ENCODE assay signal across 25 cellular contexts in genomic region chr2:62163834-62164233, GRCh38.
"Had no signal": no experiment of that assay in that cellular context is flagged by ENCODE, and none has a peak within 500 bp of the region (broad histone marks: within the 10 kb centered on the region; RNA-seq: fewer than 3 reads in every experiment).

No MANE protein-coding gene starts in this region.

- H3K27me3 Mint-ChIP-seq: activated CD4-positive, alpha-beta T cell treated with anti-CD3 and anti-CD28 coated beads for 36 hours; central memory CD8-positive, alpha-beta T cell; dendritic cell treated with granulocyte-macrophage colony-stimulating factor and Interleukin-4, amounts not matched to agents 40 ng/mL and 50 ng/mL, for 4 days; stimulated activated naive CD8-positive, alpha-beta T cell treated with anti-CD3 and anti-CD28 coated beads, Interleukin-15, Interleukin-2, amounts not matched to agents 100 ng/mL and 50 ng/mL, for 24 hours; type B pancreatic cell had no signal

- H3K27ac ChIP-seq: breast epithelium, hepatocyte, pancreas, psoas muscle, spleen, uterus had no signal

- FAIRE-seq: endometrium, frontal cortex, pancreas had no signal

- H3K36me3 Mint-ChIP-seq: activated naive CD4-positive, alpha-beta T cell treated with anti-CD3 and anti-CD28 coated beads, Interleukin-2, amount 50 U/mL, for 72 hours; type B pancreatic cell had no signal

- H3K79me2 ChIP-seq: hepatocyte had no signal

- H3K9me3 ChIP-seq: breast epithelium, pancreas, psoas muscle, spleen, uterus had no signal

- H3K9me3 Mint-ChIP-seq: activated naive CD4-positive, alpha-beta T cell treated with anti-CD3 and anti-CD28 coated beads, Interleukin-2, amount 50 U/mL, for 72 hours; activated T-cell treated with anti-CD3 and anti-CD28 coated beads, Interleukin-2, amount 50 U/mL, for 72 hours; central memory CD8-positive, alpha-beta T cell; dendritic cell treated with granulocyte-macrophage colony-stimulating factor and Interleukin-4, amounts not matched to agents 40 ng/mL and 50 ng/mL, for 4 days; naive thymus-derived CD4-positive, alpha-beta T cell; stimulated activated naive CD8-positive, alpha-beta T cell treated with anti-CD3 and anti-CD28 coated beads, Interleukin-15, Interleukin-2, amounts not matched to agents 100 ng/mL and 50 ng/mL, for 24 hours; T-helper 2 cell treated with Interferon-gamma antibody and Interleukin-4, amounts not matched to agents 5 μg/mL and 100 μg/mL, for 36 hours; type B pancreatic cell had no signal

- H3K4me1 Mint-ChIP-seq: activated CD4-positive, alpha-beta T cell treated with anti-CD3 and anti-CD28 coated beads for 36 hours; central memory CD8-positive, alpha-beta T cell; naive thymus-derived CD4-positive, alpha-beta T cell had no signal

- H3K4me1 ChIP-seq: breast epithelium, pancreas, psoas muscle, spleen, uterus had no signal

- H3K4me3 ChIP-seq: breast epithelium, hepatocyte, pancreas, psoas muscle, spleen, uterus had no signal

- H3K4me2 ChIP-seq: hepatocyte had no signal

- H3K4me3 Mint-ChIP-seq: activated CD4-positive, alpha-beta T cell treated with anti-CD3 and anti-CD28 coated beads for 36 hours; activated T-cell treated with anti-CD3 and anti-CD28 coated beads, Interleukin-2, amount 50 U/mL, for 72 hours; central memory CD8-positive, alpha-beta T cell; dendritic cell treated with granulocyte-macrophage colony-stimulating factor and Interleukin-4, amounts not matched to agents 40 ng/mL and 50 ng/mL, for 4 days; naive thymus-derived CD4-positive, alpha-beta T cell; stimulated activated naive CD8-positive, alpha-beta T cell treated with anti-CD3 and anti-CD28 coated beads, Interleukin-15, Interleukin-2, amounts not matched to agents 100 ng/mL and 50 ng/mL, for 24 hours; T-helper 2 cell treated with Interferon-gamma antibody and Interleukin-4, amounts not matched to agents 5 μg/mL and 100 μg/mL, for 36 hours; type B pancreatic cell had no signal

- H2AFZ ChIP-seq: hepatocyte had no signal

- H3K27me3 ChIP-seq: breast epithelium, hepatocyte, pancreas, spleen, uterus had no signal

- DNase-seq: activated CD4-positive, alpha-beta T cell treated with anti-CD3 and anti-CD28 coated beads for 36 hours; activated CD4-positive, CD25-positive, alpha-beta regulatory T cell; activated naive CD4-positive, alpha-beta T cell; activated T-cell treated with anti-CD3 and anti-CD28 coated beads for 4 hours; activated T-cell treated with anti-CD3 and anti-CD28 coated beads, Interleukin-2, amount 50 U/mL, for 72 hours; effector CD4-positive, alpha-beta T cell; islet precursor cell; midbrain; naive thymus-derived CD4-positive, alpha-beta T cell; nucleus accumbens; pancreas; psoas muscle; spleen; T-helper 1 cell; uterus had no signal

- ATAC-seq: activated CD4-positive, alpha-beta T cell treated with anti-CD3 and anti-CD28 coated beads for 36 hours; activated naive CD4-positive, alpha-beta T cell treated with anti-CD3 and anti-CD28 coated beads, Interleukin-2, amount 50 U/mL, for 72 hours; activated T-cell treated with anti-CD3 and anti-CD28 coated beads, Interleukin-2, amount 50 U/mL, for 72 hours; naive thymus-derived CD4-positive, alpha-beta T cell; pancreas; psoas muscle had no signal

- H3K36me3 ChIP-seq: breast epithelium, pancreas, spleen, uterus had no signal

- H3K27ac Mint-ChIP-seq: activated CD4-positive, alpha-beta T cell treated with anti-CD3 and anti-CD28 coated beads for 36 hours; activated T-cell treated with anti-CD3 and anti-CD28 coated beads, Interleukin-2, amount 50 U/mL, for 72 hours; dendritic cell treated with granulocyte-macrophage colony-stimulating factor and Interleukin-4, amounts not matched to agents 40 ng/mL and 50 ng/mL, for 4 days; naive thymus-derived CD4-positive, alpha-beta T cell; stimulated activated naive CD8-positive, alpha-beta T cell treated with anti-CD3 and anti-CD28 coated beads, Interleukin-15, Interleukin-2, amounts not matched to agents 100 ng/mL and 50 ng/mL, for 24 hours; T-helper 2 cell treated with Interferon-gamma antibody and Interleukin-4, amounts not matched to agents 5 μg/mL and 100 μg/mL, for 36 hours; type B pancreatic cell had no signal
